29 cellular contexts compared by ENCODE assay signal in genomic region chr2:128303911-128304310, GRCh38. TPM values are rescaled to one million over a fixed set of nuclear protein-coding genes. Genes with fewer than 3 reads are reported as not detected.
A peak's percentile ranks its signal among the peaks of the same experiment; 100 is the strongest.
DNase-seq lines count a peak whose midpoint lies in the region; ATAC-seq and TF ChIP-seq lines count a peak whose summit lies in the region.
"Had no signal": no experiment of that assay in that cellular context is flagged by ENCODE, and none has a peak within 500 bp of the region (broad histone marks: within the 10 kb centered on the region; RNA-seq: fewer than 3 reads in every experiment).

No MANE protein-coding gene starts in this region.

- H3K27ac Mint-ChIP-seq in MCF 10A (ENCODE audit: low read depth, unreplicated experiment) (peak overlapping the region; percentile 23), mesothelial cell of epicardium (peak overlapping the region; percentile 97)
- H3K27ac Mint-ChIP-seq: activated CD4-positive, alpha-beta T cell treated with anti-CD3 and anti-CD28 coated beads, Interleukin-2, amount 10 ng/mL, durations not matched to agents 24 days and 14 days; activated T-cell treated with anti-CD3 and anti-CD28 coated beads, Interleukin-2, amount 50 U/mL, for 24 hours; CD4-positive, alpha-beta T cell; effector memory CD8-positive, alpha-beta T cell; stimulated activated memory B cell treated with anti-CD40 and anti-IgM and Interleukin-4, amounts not matched to agents 10 μg/mL and 1 μg/mL and 100 μg/mL, for 72 hours had no signal

- dilution Hi-C loops in mammary epithelial cell (cut with HindIII; ENCODE audit: low sequenced_read_pairs): no loop called here

- no peak overlapping the region for H2AFZ ChIP-seq in mammary epithelial cell (ENCODE audit: low read depth, low read length)

- H3K27ac ChIP-seq in mammary epithelial cell (ENCODE audit: insufficient read depth, low read depth, low read length) (no peak overlapping the region), WERI-Rb-1 (peak overlapping the region; percentile 98), stomach smooth muscle (ENCODE audit: low read length) (peak overlapping the region; percentile 88), gastrocnemius medialis (no peak overlapping the region)

- no peaks in the 10 kb centered on the region for H3K9me3 Mint-ChIP-seq in MCF 10A (ENCODE audit: unreplicated experiment)
- no peaks in the 10 kb centered on the region for H3K9me3 Mint-ChIP-seq in mesothelial cell of epicardium
- H3K9me3 Mint-ChIP-seq: activated CD4-positive, alpha-beta T cell treated with anti-CD3 and anti-CD28 coated beads, Interleukin-2, amount 10 ng/mL, durations not matched to agents 24 days and 14 days; activated T-cell treated with anti-CD3 and anti-CD28 coated beads, Interleukin-2, amount 50 U/mL, for 24 hours; CD4-positive, alpha-beta T cell; effector memory CD8-positive, alpha-beta T cell; naive thymus-derived CD8-positive, alpha-beta T cell; stimulated activated memory B cell treated with anti-CD40 and anti-IgM and Interleukin-4, amounts not matched to agents 10 μg/mL and 1 μg/mL and 100 μg/mL, for 72 hours had no signal

- H3K9ac ChIP-seq in mammary epithelial cell (ENCODE audit: insufficient read depth, low read length) (no peak overlapping the region), stomach smooth muscle (ENCODE audit: low read length in 2 of 2) (no peak overlapping the region)

- H4K20me1 ChIP-seq in mammary epithelial cell (ENCODE audit: insufficient read depth, low read length): no peaks in the 10 kb centered on the region

- POLR2A ChIA-PET in MCF 10A (lab: Yijun Ruan, JAX): interaction anchor here (0.7 kb wide), 1 partner anchor 975 kb away, joined by 3 read pairs; no protein-coding TSS in a partner anchor

- H3K36me3 Mint-ChIP-seq in MCF 10A (ENCODE audit: insufficient read depth, unreplicated experiment) (no peaks in the 10 kb centered on the region), mesothelial cell of epicardium (peaks cover 3% of the 10 kb centered on the region)
- H3K36me3 Mint-ChIP-seq: naive thymus-derived CD8-positive, alpha-beta T cell had no signal

- no peak overlapping the region for H3K4me3 Mint-ChIP-seq in MCF 10A (ENCODE audit: unreplicated experiment)
- no peak overlapping the region for H3K4me3 Mint-ChIP-seq in mesothelial cell of epicardium
- H3K4me3 Mint-ChIP-seq: activated CD4-positive, alpha-beta T cell treated with anti-CD3 and anti-CD28 coated beads, Interleukin-2, amount 10 ng/mL, durations not matched to agents 24 days and 14 days; activated T-cell treated with anti-CD3 and anti-CD28 coated beads, Interleukin-2, amount 50 U/mL, for 24 hours; CD4-positive, alpha-beta T cell; effector memory CD8-positive, alpha-beta T cell; naive thymus-derived CD8-positive, alpha-beta T cell; stimulated activated memory B cell treated with anti-CD40 and anti-IgM and Interleukin-4, amounts not matched to agents 10 μg/mL and 1 μg/mL and 100 μg/mL, for 72 hours had no signal

- H3K4me2 ChIP-seq in mammary epithelial cell (ENCODE audit: insufficient read depth, low read depth, low read length): no peak overlapping the region

- H3K27me3 ChIP-seq in mammary epithelial cell (ENCODE audit: insufficient read depth, low read length): no peaks in the 10 kb centered on the region
- H3K27me3 ChIP-seq in WERI-Rb-1 (ENCODE audit: insufficient read depth, low read depth, severe bottlenecking): no peaks in the 10 kb centered on the region
- H3K27me3 ChIP-seq in stomach smooth muscle (ENCODE audit: control insufficient read depth in 1 of 2, insufficient read depth in 2 of 2, low read length in 2 of 2): no peaks in the 10 kb centered on the region
- H3K27me3 ChIP-seq in gastrocnemius medialis: no peaks in the 10 kb centered on the region

- H3K9me3 ChIP-seq in mammary epithelial cell (replicated peaks; ENCODE audit: insufficient read depth, low read length): no peaks in the 10 kb centered on the region
- no peaks in the 10 kb centered on the region for H3K9me3 ChIP-seq in WERI-Rb-1 (ENCODE audit: severe bottlenecking)
- H3K9me3 ChIP-seq in stomach smooth muscle (ENCODE audit: control insufficient read depth in 2 of 2, low read length in 2 of 2): no peaks in the 10 kb centered on the region
- no peaks in the 10 kb centered on the region for H3K9me3 ChIP-seq in gastrocnemius medialis

- intact Hi-C loops in MCF 10A (cut with micrococcal nuclease) (loop anchor here (2.0 to 10.0 kb wide), 2 partner anchors 43 to 239 kb away; no protein-coding TSS in a partner anchor), mammary epithelial cell (cut with micrococcal nuclease) (loop anchor here (10.0 kb wide), 2 partner anchors 449 to 771 kb away; partner anchors contain the start of gene POLR2D), gastrocnemius medialis (cut with DNase I; ENCODE audit: low total_unique reads) (no loop called here)

- H3K27me3 Mint-ChIP-seq in MCF 10A (ENCODE audit: insufficient read depth, unreplicated experiment) (no peaks in the 10 kb centered on the region), mesothelial cell of epicardium (ENCODE audit: low read depth) (no peaks in the 10 kb centered on the region)
- H3K27me3 Mint-ChIP-seq: activated CD4-positive, alpha-beta T cell treated with anti-CD3 and anti-CD28 coated beads, Interleukin-2, amount 10 ng/mL, durations not matched to agents 24 days and 14 days; activated T-cell treated with anti-CD3 and anti-CD28 coated beads, Interleukin-2, amount 50 U/mL, for 24 hours; CD4-positive, alpha-beta T cell; effector memory CD8-positive, alpha-beta T cell; naive thymus-derived CD8-positive, alpha-beta T cell; stimulated activated memory B cell treated with anti-CD40 and anti-IgM and Interleukin-4, amounts not matched to agents 10 μg/mL and 1 μg/mL and 100 μg/mL, for 72 hours had no signal

- H3K79me2 ChIP-seq in mammary epithelial cell (ENCODE audit: insufficient read depth, low read length): peaks cover 75% of the 10 kb centered on the region

- in situ Hi-C loops in mammary epithelial cell (cut with MboI; ENCODE audit: low sequenced_read_pairs in 2 of 2) (loop anchor here in 1 of 2 donors (25.0 kb wide), 2 partner anchors 117 to 433 kb away; no protein-coding TSS in a partner anchor), gastrocnemius medialis (cut with MboI; ENCODE audit: low sequenced_read_pairs in 4 of 4) (loop anchor here in 1 of 4 donors (25.0 kb wide), 1 partner anchor 433 kb away; no protein-coding TSS in a partner anchor)

- BruUV-seq in MCF 10A (replicated peaks; lab: Mats Ljungman, UMichigan) (no TSS peak), mammary epithelial cell (replicated peaks; lab: Mats Ljungman, UMichigan) (no TSS peak)

- CTCF ChIA-PET in MCF 10A (lab: Yijun Ruan, JAX) (interaction anchor here (0.6 to 1.5 kb wide), 4 partner anchors 33 to 280 kb away, joined by 3 to 4 read pairs (median 4); no protein-coding TSS in a partner anchor), mammary epithelial cell (lab: Charles Lee; ENCODE audit: low non-redundant PET) (no interaction called here)

- WGBS in mammary epithelial cell (ENCODE audit: low coverage, missing lambda C conversion rate): 100% methylated on average over 5 of the region's 8 CpGs

- H3K36me3 ChIP-seq in mammary epithelial cell (ENCODE audit: insufficient read depth, low read length): no peaks in the 10 kb centered on the region
- peaks cover 20% of the 10 kb centered on the region for H3K36me3 ChIP-seq in WERI-Rb-1
- no peaks in the 10 kb centered on the region for H3K36me3 ChIP-seq in stomach smooth muscle (ENCODE audit: control insufficient read depth in 2 of 2, insufficient read depth in 2 of 2, low read length in 2 of 2)
- no peaks in the 10 kb centered on the region for H3K36me3 ChIP-seq in gastrocnemius medialis

- H3K4me1 ChIP-seq in mammary epithelial cell (ENCODE audit: insufficient read depth, low read length) (peaks cover 59% of the 10 kb centered on the region), stomach smooth muscle (ENCODE audit: control insufficient read depth, insufficient read depth, low read length) (peaks cover 87% of the 10 kb centered on the region), gastrocnemius medialis (peaks cover 47 to 57% of the 10 kb centered on the region in 2 donors)

- no peak for TF ChIP-seq CTCF in MCF 10A (IDR thresholded peaks at IDR 0.05; ENCODE audit: unreplicated experiment)
- no peak for TF ChIP-seq CTCF in mammary epithelial cell (conservative IDR thresholded peaks at IDR 0.05 in 1 of 2, IDR thresholded peaks at IDR 0.05 in 1 of 2; ENCODE audit: extremely low read depth in 1 of 2, insufficient read depth in 1 of 2, low read depth in 1 of 2, low read length in 2 of 2)
- TF ChIP-seq CTCF in WERI-Rb-1 (IDR thresholded peaks at IDR 0.05; ENCODE audit: low read depth, low read length): no peak
- TF ChIP-seq CTCF in mesothelial cell of epicardium (IDR thresholded peaks at IDR 0.05; ENCODE audit: unreplicated experiment): no peak
- TF ChIP-seq CTCF in gastrocnemius medialis (IDR thresholded peaks at IDR 0.05 in 4 of 5, conservative IDR thresholded peaks at IDR 0.05 in 1 of 5): no peak

- H3K4me3 ChIP-seq in mammary epithelial cell (replicated peaks in 1 of 3; ENCODE audit: insufficient read depth in 1 of 3, low read depth in 2 of 3, low read length in 3 of 3): no peak overlapping the region
- no peak overlapping the region for H3K4me3 ChIP-seq in WERI-Rb-1 (ENCODE audit: low read depth, low read length)
- H3K4me3 ChIP-seq in stomach smooth muscle (ENCODE audit: low read length in 2 of 2): no peak overlapping the region
- no peak overlapping the region for H3K4me3 ChIP-seq in gastrocnemius medialis

- DNase-seq in MCF 10A (ENCODE audit: unreplicated experiment) (no peak), mammary epithelial cell (no peak), WERI-Rb-1 (peak; percentile 67), mesothelial cell of epicardium (ENCODE audit: low spot score in 2 of 2, unreplicated experiment in 2 of 2) (no peak), activated T-cell treated with anti-CD3 and anti-CD28 coated beads for 4 hours (no peak), NCI-H2081 treated with DMSO at 0.1 percent for 48 hours (lab: John Stamatoyannopoulos, UW) (no peak), gastrocnemius medialis (no peak)
- DNase-seq: 8988T; activated CD4-positive, alpha-beta T cell treated with anti-CD3 and anti-CD28 coated beads, Interleukin-2, amount 10 ng/mL, durations not matched to agents 24 days and 14 days; activated effector memory CD4-positive, alpha-beta T cell treated with anti-CD3 and anti-CD28 coated beads, Interleukin-2, amount 50 U/mL, for 16 hours; activated T-cell treated with anti-CD3 and anti-CD28 coated beads, Interleukin-2, amount 50 U/mL, for 24 hours; caudate nucleus; CD4-positive, alpha-beta T cell; DND-41; effector memory CD8-positive, alpha-beta T cell; KG1; midbrain; MM.1S; naive thymus-derived CD8-positive, alpha-beta T cell; NCI-H1105 treated with DMSO at 0.1 percent for 48 hours; NCI-H1930; NCI-H2227 treated with DMSO at 0.1 percent for 48 hours; NCI-H526 treated with DMSO at 0.1 percent for 48 hours; occipital lobe; SIG-M5; stimulated activated CD4-positive, alpha-beta T cell treated with anti-CD3 and anti-CD28 coated beads, Interleukin-15, amount 100 ng/mL, for 24 hours; T-helper 9 cell had no signal

- H3K4me1 Mint-ChIP-seq in MCF 10A (ENCODE audit: insufficient read depth, unreplicated experiment): peaks cover 51% of the 10 kb centered on the region
- H3K4me1 Mint-ChIP-seq in mesothelial cell of epicardium: peaks cover 79% of the 10 kb centered on the region
- H3K4me1 Mint-ChIP-seq: activated CD4-positive, alpha-beta T cell treated with anti-CD3 and anti-CD28 coated beads, Interleukin-2, amount 10 ng/mL, durations not matched to agents 24 days and 14 days had no signal

- no peak for ATAC-seq in gastrocnemius medialis
- ATAC-seq: effector memory CD8-positive, alpha-beta T cell; naive thymus-derived CD8-positive, alpha-beta T cell; stimulated activated memory B cell treated with anti-CD40 and anti-IgM and Interleukin-4, amounts not matched to agents 10 μg/mL and 1 μg/mL and 100 μg/mL, for 72 hours had no signal

- no peak for TF ChIP-seq POLR2A in gastrocnemius medialis (IDR thresholded peaks at IDR 0.05)

RNA-seq across cellular contexts. Expression of gene HS6ST1, which starts 14.8 kb away (rescaled TPM):
- total RNA-seq in MCF 10A (2022) (9.6 and 11.4 TPM in 2 replicates), mammary epithelial cell (10 to 100 TPM; 22.7 to 61.0 TPM), mesothelial cell of epicardium (139 to 141 TPM (median 141 TPM) in 3 replicates), gastrocnemius medialis (10 to 100 TPM; 44.6 to 63.3 (median 53.5) TPM)
- 13.2 TPM for polyA plus RNA-seq in mammary epithelial cell
- 11.2 TPM for polyA minus RNA-seq in mammary epithelial cell

Comparison
In these comparisons a context has a peak if more than half of its experiments do, and no peak if none do; other contexts are left out.
1. H3K27ac ChIP-seq: peak in WERI-Rb-1 (single experiment) and stomach smooth muscle (single experiment); none in mammary epithelial cell (single experiment) and gastrocnemius medialis (0 of 4).